ENCODE assay signal across 1 cellular context in the genomic region with DNA sequence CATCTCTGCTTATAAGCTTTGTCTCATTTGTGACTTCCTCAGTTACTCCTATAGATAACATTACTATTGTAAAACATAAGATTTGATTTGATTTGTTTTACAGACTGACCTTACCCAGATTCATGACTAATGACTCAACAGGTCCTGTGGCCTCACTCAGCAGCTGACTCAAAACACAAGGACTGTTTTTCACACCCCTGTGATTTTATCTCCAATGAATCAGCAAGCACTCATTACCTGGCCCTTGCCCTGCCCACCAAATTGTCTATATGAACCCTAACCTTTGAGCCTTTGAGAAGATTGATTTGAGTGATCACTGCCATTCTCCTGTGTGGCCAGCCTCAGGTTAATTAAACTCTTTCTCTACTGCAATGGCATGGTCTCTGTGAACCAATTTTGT.
TF ChIP-seq lines count a peak whose summit lies in the region.

No MANE protein-coding gene starts in this region.

TF ChIP-seq in H1, 55 proteins besides CTCF, POLR2A, EP300 and RAD21 (continued from another document):
- TF ChIP-seq POLR2AphosphoS5 (IDR thresholded peaks at IDR 0.05; ENCODE audit: low read depth, low read length), result no peak
